18 cellular contexts compared by ENCODE assay signal in the genomic region with DNA sequence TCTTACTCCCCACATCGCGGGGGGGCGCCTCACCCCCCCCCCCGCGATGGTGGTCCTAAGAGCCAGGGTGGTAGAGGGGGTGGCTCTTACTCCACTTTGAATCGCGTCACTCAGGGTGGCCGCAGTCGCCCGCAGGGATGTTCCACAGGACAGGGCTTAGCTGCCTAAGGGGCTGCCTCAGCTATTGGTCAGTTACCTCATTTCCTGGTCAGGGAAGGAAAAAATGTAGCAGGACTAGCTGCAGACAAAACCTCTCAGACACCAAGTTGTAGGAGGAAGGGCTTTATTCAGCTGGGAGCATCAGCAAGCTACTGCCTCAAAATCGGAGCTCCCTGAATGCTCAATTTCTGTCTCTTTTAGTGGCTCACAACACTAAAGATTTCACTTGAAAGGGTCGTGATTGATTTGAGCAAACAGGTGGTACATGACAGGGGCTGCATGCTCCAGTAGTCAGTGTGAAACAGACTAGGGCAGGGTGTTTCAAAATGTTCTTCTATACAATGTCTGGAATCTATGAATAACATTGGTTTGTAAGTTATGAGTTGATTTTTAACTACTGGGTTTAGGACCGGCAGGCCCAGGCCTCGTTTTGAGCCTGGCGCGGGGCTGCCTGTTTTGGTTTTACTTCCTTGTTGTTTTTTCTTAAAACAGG. TPM values are rescaled to one million over a fixed set of nuclear protein-coding genes. Genes with fewer than 3 reads are reported as not detected.
DNase-seq lines count a peak whose midpoint lies in the region; ATAC-seq and TF ChIP-seq lines count a peak whose summit lies in the region.
"Had no signal": no experiment of that assay in that cellular context is flagged by ENCODE, and none has a peak within 500 bp of the region (broad histone marks: within the 10 kb centered on the region; RNA-seq: fewer than 3 reads in every experiment).

No MANE protein-coding gene starts in this region.

- no peaks in the 10 kb centered on the region for H3K9me3 ChIP-seq in breast epithelium

- ATAC-seq in GM19023 (IDR thresholded peaks at IDR 0.05; ENCODE audit: unreplicated experiment) = no peak
- ATAC-seq: activated CD4-positive, CD25-positive, alpha-beta regulatory T cell treated with anti-CD3 and anti-CD28 coated beads, Interleukin-2, amount 50 U/mL, for 24 hours; HepG2; PC-3 had no signal

- H3K4me1 ChIP-seq in breast epithelium = no peaks in the 10 kb centered on the region

- DNase-seq in stimulated activated CD4-positive, alpha-beta T cell treated with anti-CD3 and anti-CD28 coated beads, Interleukin-1b, Interleukin-23, amount 100 ng/mL, for 48 hours = peak; percentile 1
- DNase-seq in stimulated activated CD4-positive, alpha-beta T cell treated with anti-CD3 and anti-CD28 coated beads, Interleukin-4, amount 100 ng/mL, for 4 hours = no peak
- DNase-seq in SK-N-DZ (ENCODE audit: low spot score) (peak; percentile 0), kidney glomerular epithelial cell (lab: John Stamatoyannopoulos, UW) (peak; percentile 54), NCI-H748 (lab: John Stamatoyannopoulos, UW; ENCODE audit: unreplicated experiment) (no peak), breast epithelium (ENCODE audit: low spot score in 2 of 2) (no peak), DMS53 treated with DMSO at 0.1 percent for 48 hours (lab: John Stamatoyannopoulos, UW; ENCODE audit: unreplicated experiment) (no peak)
- DNase-seq: anterior cingulate cortex, dermis blood vessel endothelial cell, mammary epithelial cell, NCI-H1105, NCI-H2227 treated with DMSO at 0.1 percent for 48 hours, PC-3 had no signal

- no peaks in the 10 kb centered on the region for H3K36me3 ChIP-seq in breast epithelium

- H3K27ac ChIP-seq in breast epithelium = no peak overlapping the region

- intact Hi-C loops in breast epithelium (cut with DNase I; ENCODE audit: low total_unique reads) = no loop called here

- TF ChIP-seq CTCF in breast epithelium (IDR thresholded peaks at IDR 0.05) = no peak

- TF ChIP-seq POLR2A in breast epithelium (IDR thresholded peaks at IDR 0.05) = no peak

- H3K4me3 ChIP-seq in breast epithelium = no peak overlapping the region

- no peaks in the 10 kb centered on the region for H3K27me3 ChIP-seq in breast epithelium

RNA-seq across cellular contexts. Expression of a gene that starts 6.3 kb away (rescaled TPM):
- not detected in 2 replicates for polyA plus RNA-seq in SK-N-DZ (2014; cell fraction: cytosol; rRNA removed)
- 0.12 TPM in 1 of 2 replicates, not detected in the other for polyA plus RNA-seq in SK-N-DZ (2014; cell fraction: nucleus; rRNA removed)
- not detected for total RNA-seq in breast epithelium
- total RNA-seq: dermis blood vessel endothelial cell, HepG2, mammary epithelial cell, osteoblast, PC-3, subcutaneous adipose tissue had no signal
- polyA plus RNA-seq: HepG2, mammary epithelial cell had no signal

Comparison
In these comparisons a context has a peak if more than half of its experiments do, and no peak if none do; other contexts are left out.
1. DNase-seq: peak in stimulated activated CD4-positive, alpha-beta T cell treated with anti-CD3 and anti-CD28 coated beads, Interleukin-1b, Interleukin-23, amount 100 ng/mL, for 48 hours (single experiment), SK-N-DZ (single experiment) and kidney glomerular epithelial cell (single experiment); none in stimulated activated CD4-positive, alpha-beta T cell treated with anti-CD3 and anti-CD28 coated beads, Interleukin-4, amount 100 ng/mL, for 4 hours (0 of 2), NCI-H748 (single experiment), breast epithelium (0 of 2) and DMS53 treated with DMSO at 0.1 percent for 48 hours (single experiment).